ENCODE assay signal across 8 cellular contexts in genomic region chr15:77784361-77785292, GRCh38.
DNase-seq lines count a peak whose midpoint lies in the region; ATAC-seq and TF ChIP-seq lines count a peak whose summit lies in the region.

No MANE protein-coding gene starts in this region.

- no peak overlapping the region for H3K27ac Mint-ChIP-seq in activated T-helper 17 cell treated with anti-CD3 and anti-CD28 coated beads, Interleukin-2, amount 50 U/mL, for 72 hours
- no peak overlapping the region for H3K27ac Mint-ChIP-seq in nephron progenitor cell

- H3K4me1 Mint-ChIP-seq in activated T-helper 17 cell treated with anti-CD3 and anti-CD28 coated beads, Interleukin-2, amount 50 U/mL, for 72 hours, result no peaks in the 10 kb centered on the region
- H3K4me1 Mint-ChIP-seq in nephron progenitor cell, result peaks cover 6% of the 10 kb centered on the region

- peaks cover 10% of the 10 kb centered on the region for H3K27me3 Mint-ChIP-seq in activated T-helper 17 cell treated with anti-CD3 and anti-CD28 coated beads, Interleukin-2, amount 50 U/mL, for 72 hours
- peaks cover 10% of the 10 kb centered on the region for H3K27me3 Mint-ChIP-seq in nephron progenitor cell (ENCODE audit: low read depth, poor library complexity)

- H3K9me3 Mint-ChIP-seq in activated T-helper 17 cell treated with anti-CD3 and anti-CD28 coated beads, Interleukin-2, amount 50 U/mL, for 72 hours, result peaks cover 8% of the 10 kb centered on the region
- H3K9me3 Mint-ChIP-seq in nephron progenitor cell, result peaks cover 6% of the 10 kb centered on the region

- no peaks in the 10 kb centered on the region for H3K36me3 Mint-ChIP-seq in activated T-helper 17 cell treated with anti-CD3 and anti-CD28 coated beads, Interleukin-2, amount 50 U/mL, for 72 hours (ENCODE audit: low read depth)
- H3K36me3 Mint-ChIP-seq in nephron progenitor cell (ENCODE audit: low read depth), result no peaks in the 10 kb centered on the region

- TF ChIP-seq CTCF in nephron progenitor cell (IDR thresholded peaks at IDR 0.05), result peak; percentile 38

- ATAC-seq in activated T-helper 17 cell treated with anti-CD3 and anti-CD28 coated beads, Interleukin-2, amount 50 U/mL, for 72 hours (replicated peaks), result peak; percentile 40
- no peak for ATAC-seq in GM21390 (IDR thresholded peaks at IDR 0.05; ENCODE audit: unreplicated experiment)

- peak; percentile 65 for TF ChIP-seq RAD21 in Ishikawa (IDR thresholded peaks at IDR 0.05; ENCODE audit: low read depth)

- TF ChIP-seq EP300 in Ishikawa (IDR thresholded peaks at IDR 0.05; ENCODE audit: borderline replicate concordance), result no peak

- no peak overlapping the region for H3K4me3 Mint-ChIP-seq in activated T-helper 17 cell treated with anti-CD3 and anti-CD28 coated beads, Interleukin-2, amount 50 U/mL, for 72 hours
- H3K4me3 Mint-ChIP-seq in nephron progenitor cell, result no peak overlapping the region

- DNase-seq in NOMO-1 treated with DMSO at 0.1 percent for 48 hours (lab: John Stamatoyannopoulos, UW; ENCODE audit: unreplicated experiment) (peak; percentile 31), NOMO-1 treated with dmso at 0.1 percent for 144 hours (lab: John Stamatoyannopoulos, UW; ENCODE audit: unreplicated experiment) (no peak), nephron progenitor cell (peak; percentile 37), GOT3 (lab: John Stamatoyannopoulos, UW) (no peak), SHP77 (lab: John Stamatoyannopoulos, UW) (no peak)

TF ChIP-seq in Ishikawa, 13 proteins besides CTCF, POLR2A, EP300 and RAD21:
- TF ChIP-seq EGR1 (IDR thresholded peaks at IDR 0.05) (no peak), NFIC (IDR thresholded peaks at IDR 0.05) (no peak), TEAD4 (IDR thresholded peaks at IDR 0.05) (0 out of 2 replicates have a peak, but pooled peaks have one; percentile 26), ZBTB7A (IDR thresholded peaks at IDR 0.05; ENCODE audit: low read depth) (no peak), USF1 (IDR thresholded peaks at IDR 0.05) (no peak), FOXM1 (IDR thresholded peaks at IDR 0.05; ENCODE audit: borderline replicate concordance, low read depth) (no peak), REST (IDR thresholded peaks at IDR 0.05; ENCODE audit: low read depth) (no peak), CREB1 (IDR thresholded peaks at IDR 0.05; ENCODE audit: low read depth) (no peak)

Comparison
In these comparisons a context has a peak if more than half of its experiments do, and no peak if none do; other contexts are left out.
1. DNase-seq: peak in NOMO-1 treated with DMSO at 0.1 percent for 48 hours (single experiment) and nephron progenitor cell (single experiment); none in NOMO-1 treated with dmso at 0.1 percent for 144 hours (single experiment), GOT3 (single experiment) and SHP77 (0 of 2).